13 cellular contexts compared by ENCODE assay signal in the genomic region with DNA sequence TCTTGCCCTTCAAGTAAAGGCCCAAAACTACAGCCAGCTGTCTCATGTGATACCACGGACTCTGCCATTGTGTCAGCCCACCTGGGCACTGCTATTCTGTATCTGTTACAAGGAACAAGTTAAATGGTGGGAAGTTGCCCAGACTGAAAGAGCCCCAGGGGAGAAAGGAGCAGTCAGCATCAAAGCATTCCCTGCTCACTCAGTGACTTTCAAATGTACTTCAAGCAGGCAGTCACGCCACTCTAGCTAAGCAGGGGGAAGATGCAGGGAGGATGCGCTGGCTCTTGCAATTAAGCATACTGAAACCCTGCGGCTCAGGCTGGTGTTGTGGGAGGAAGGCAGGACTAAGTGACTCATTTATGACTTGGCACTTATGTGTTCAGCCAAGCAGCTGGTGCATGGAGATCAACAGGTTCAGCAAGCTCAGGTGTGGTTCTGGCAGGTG.
A peak's percentile ranks its signal among the peaks of the same experiment; 100 is the strongest.
DNase-seq lines count a peak whose midpoint lies in the region; ATAC-seq lines count a peak whose summit lies in the region.
"Had no signal": no experiment of that assay in that cellular context is flagged by ENCODE, and none has a peak within 500 bp of the region (broad histone marks: within the 10 kb centered on the region; RNA-seq: fewer than 3 reads in every experiment).

No MANE protein-coding gene starts in this region.

- H3K36me3 ChIP-seq in mesendoderm (ENCODE audit: control insufficient read depth, insufficient read depth, low read length) = no peaks in the 10 kb centered on the region
- H3K36me3 ChIP-seq: breast epithelium had no signal

- H3K79me1 ChIP-seq in mesendoderm (ENCODE audit: low read length) = no peaks in the 10 kb centered on the region

- no peak overlapping the region for H2BK5ac ChIP-seq in mesendoderm (ENCODE audit: low read length)

- no peak overlapping the region for H2BK120ac ChIP-seq in mesendoderm (ENCODE audit: low read depth, low read length)

- H4K8ac ChIP-seq in mesendoderm (ENCODE audit: low read depth, low read length) = no peak overlapping the region

- peak; percentile 82 for DNase-seq in DMS153 treated with DMSO at 0.1 percent for 48 hours (lab: John Stamatoyannopoulos, UW; ENCODE audit: unreplicated experiment)
- DNase-seq in NCI-H2029 (lab: John Stamatoyannopoulos, UW) = peak; percentile 94
- DNase-seq in T1000 (lab: John Stamatoyannopoulos, UW) = peak; percentile 59
- peak; percentile 98 for DNase-seq in mesendoderm
- DNase-seq in stimulated activated CD4-positive, alpha-beta T cell treated with anti-CD3 and anti-CD28 coated beads, Interleukin-1b, Interleukin-23, amount 100 ng/mL, for 48 hours = no peak
- DNase-seq in HUDEP-2 (lab: John Stamatoyannopoulos, UW; ENCODE audit: unreplicated experiment in 76 of 76) = no peak
- no peak for DNase-seq in cerebellar cortex (ENCODE audit: low spot score)
- DNase-seq: activated T-cell treated with anti-CD3 and anti-CD28 coated beads, Interleukin-2, amount 50 U/mL, for 24 hours; T-helper 9 cell had no signal

- no CpG with 5 or more reads among the region's 4 CpGs for WGBS in mesendoderm (ENCODE audit: extremely low coverage, insufficient coverage, low lambda C conversion rate)

- H3K27me3 ChIP-seq in mesendoderm (ENCODE audit: insufficient read depth, low read length, poor library complexity) = no peaks in the 10 kb centered on the region
- H3K27me3 ChIP-seq: BLaER1 treated with 17β-estradiol and CSF1 and Interleukin-3, amounts not matched to agents 10 nM and 100 nM; breast epithelium had no signal

- H2BK15ac ChIP-seq in mesendoderm (replicated peaks; ENCODE audit: low read depth) = no peak overlapping the region

- H4K5ac ChIP-seq in mesendoderm (ENCODE audit: low read length) = no peak overlapping the region

- peaks cover 2% of the 10 kb centered on the region for H3K4me1 ChIP-seq in mesendoderm (ENCODE audit: control insufficient read depth, low read depth, low read length)
- H3K4me1 ChIP-seq: BLaER1 treated with 17β-estradiol and CSF1 and Interleukin-3, amounts not matched to agents 10 nM and 100 nM; breast epithelium had no signal

- peak overlapping the region; percentile 45 for H3K27ac ChIP-seq in mesendoderm (ENCODE audit: low read depth, low read length)
- H3K27ac ChIP-seq: BLaER1 treated with 17β-estradiol and CSF1 and Interleukin-3, amounts not matched to agents 10 nM and 100 nM; breast epithelium had no signal

- H3K4me2 ChIP-seq in mesendoderm (ENCODE audit: low read length) = no peak overlapping the region
- H3K4me2 ChIP-seq: BLaER1 treated with 17β-estradiol and CSF1 and Interleukin-3, amounts not matched to agents 10 nM and 100 nM had no signal

- no peaks in the 10 kb centered on the region for H3K79me2 ChIP-seq in mesendoderm (ENCODE audit: control insufficient read depth, insufficient read depth, low read length)

- no peak overlapping the region for H3K56ac ChIP-seq in mesendoderm (ENCODE audit: low read length)

- H3K4ac ChIP-seq in mesendoderm (ENCODE audit: low read depth, low read length) = no peak overlapping the region

- H3K23ac ChIP-seq in mesendoderm (ENCODE audit: low read length) = no peak overlapping the region

- no peak overlapping the region for H3K4me3 ChIP-seq in mesendoderm (ENCODE audit: low read length)
- H3K4me3 ChIP-seq: BLaER1 treated with 17β-estradiol and CSF1 and Interleukin-3, amounts not matched to agents 10 nM and 100 nM; breast epithelium; GM12878 had no signal

- ATAC-seq in GM18502 (IDR thresholded peaks at IDR 0.05; ENCODE audit: poor library complexity, unreplicated experiment) = no peak
- ATAC-seq: GM12878 had no signal

- no peak overlapping the region for H3K18ac ChIP-seq in mesendoderm (ENCODE audit: low read length)

- H3K9ac ChIP-seq in mesendoderm (ENCODE audit: low read length) = no peak overlapping the region
- H3K9ac ChIP-seq: BLaER1 treated with 17β-estradiol and CSF1 and Interleukin-3, amounts not matched to agents 10 nM and 100 nM had no signal

- H2AK5ac ChIP-seq in mesendoderm (ENCODE audit: low read length) = no peak overlapping the region

Comparison
In these comparisons a context has a peak if more than half of its experiments do, and no peak if none do; other contexts are left out.
1. DNase-seq: peak in DMS153 treated with DMSO at 0.1 percent for 48 hours (single experiment), NCI-H2029 (single experiment), T1000 (single experiment) and mesendoderm (single experiment); none in stimulated activated CD4-positive, alpha-beta T cell treated with anti-CD3 and anti-CD28 coated beads, Interleukin-1b, Interleukin-23, amount 100 ng/mL, for 48 hours (single experiment), HUDEP-2 (0 of 76) and cerebellar cortex (single experiment).